Comparison of ENCODE assay signal across 15 cellular contexts in genomic region chr6:128239898-128240509, GRCh38.
A peak's percentile ranks its signal among the peaks of the same experiment; 100 is the strongest.
DNase-seq lines count a peak whose midpoint lies in the region; ATAC-seq and TF ChIP-seq lines count a peak whose summit lies in the region.
"Had no signal": no experiment of that assay in that cellular context is flagged by ENCODE, and none has a peak within 500 bp of the region (broad histone marks: within the 10 kb centered on the region; RNA-seq: fewer than 3 reads in every experiment).

No MANE protein-coding gene starts in this region.

- no peaks in the 10 kb centered on the region for H3K27me3 Mint-ChIP-seq in chondrocyte (ENCODE audit: low read depth)
- no peaks in the 10 kb centered on the region for H3K27me3 Mint-ChIP-seq in activated T-cell treated with anti-CD3 and anti-CD28 coated beads, Interleukin-2, amount 50 U/mL, for 72 hours (ENCODE audit: low read depth)
- H3K27me3 Mint-ChIP-seq: natural killer cell treated with Interleukin-12 subunit alpha and Interleukin-12 subunit beta and Interleukin-15 and Interleukin-18, amount 100 ng/mL, for 72 hours had no signal

- peaks cover 0 to 5% (median 0%) of the 10 kb centered on the region in 3 donors for H3K4me1 ChIP-seq in esophagus squamous epithelium
- peaks cover 0 to 17% (median 7%) of the 10 kb centered on the region in 4 donors for H3K4me1 ChIP-seq in esophagus muscularis mucosa

- no peak overlapping the region for H3K4me3 ChIP-seq in esophagus squamous epithelium
- no peak overlapping the region for H3K4me3 ChIP-seq in esophagus muscularis mucosa

- TF ChIP-seq CTCF in chondrocyte (IDR thresholded peaks at IDR 0.05), result no peak
- no peak for TF ChIP-seq CTCF in esophagus squamous epithelium (IDR thresholded peaks at IDR 0.05)
- no peak for TF ChIP-seq CTCF in esophagus muscularis mucosa (IDR thresholded peaks at IDR 0.05)

- H3K27me3 ChIP-seq in esophagus squamous epithelium (no peaks in the 10 kb centered on the region), esophagus muscularis mucosa (no peaks in the 10 kb centered on the region)

- TF ChIP-seq POLR2A in esophagus squamous epithelium (IDR thresholded peaks at IDR 0.05) (no peak), esophagus muscularis mucosa (IDR thresholded peaks at IDR 0.05; ENCODE audit: low read depth) (no peak)

- H3K27ac ChIP-seq in esophagus squamous epithelium (no peak overlapping the region), esophagus muscularis mucosa (replicated peaks in 1 of 4) (no peak overlapping the region)

- H3K4me3 Mint-ChIP-seq in chondrocyte (ENCODE audit: unreplicated experiment), result no peak overlapping the region
- peak overlapping the region in 1 of 2 donors; percentile 31 for H3K4me3 Mint-ChIP-seq in activated T-cell treated with anti-CD3 and anti-CD28 coated beads, Interleukin-2, amount 50 U/mL, for 72 hours
- H3K4me3 Mint-ChIP-seq: natural killer cell treated with Interleukin-12 subunit alpha and Interleukin-12 subunit beta and Interleukin-15 and Interleukin-18, amount 100 ng/mL, for 72 hours; T-helper 2 cell treated with Interferon-gamma antibody and Interleukin-4, amounts not matched to agents 5 μg/mL and 100 μg/mL, for 36 hours had no signal

- WGBS in esophagus squamous epithelium, 2 donors, result 63 to 83% methylated on average over 5 of the region's 5 CpGs
- WGBS in esophagus muscularis mucosa, result 78% methylated on average over 5 of the region's 5 CpGs

- no peak for DNase-seq in chondrocyte (ENCODE audit: low spot score)
- DNase-seq in activated T-cell treated with anti-CD3 and anti-CD28 coated beads, Interleukin-2, amount 50 U/mL, for 72 hours, result no peak
- no peak for DNase-seq in esophagus squamous epithelium (lab: John Stamatoyannopoulos, UW)
- no peak for DNase-seq in esophagus muscularis mucosa (ENCODE audit: extremely low spot score)
- no peak for DNase-seq in DMS53 (lab: John Stamatoyannopoulos, UW)
- DNase-seq: activated T-cell treated with anti-CD3 and anti-CD28 coated beads, Interleukin-2, amount 50 U/mL, for 48 hours; Caco-2; cortex of kidney; stimulated activated CD4-positive, alpha-beta T cell treated with anti-CD3 and anti-CD28 coated beads, Interleukin-2, amount 100 ng/mL, for 24 hours; trophoblast cell had no signal

- intact Hi-C loops in esophagus squamous epithelium (cut with DNase I), result no loop called here
- intact Hi-C loops in esophagus muscularis mucosa (cut with DNase I), result no loop called here

- no peak for TF ChIP-seq EP300 in esophagus muscularis mucosa (IDR thresholded peaks at IDR 0.05)

- peaks cover 47% of the 10 kb centered on the region for H3K4me1 Mint-ChIP-seq in chondrocyte (ENCODE audit: low read depth)
- H3K4me1 Mint-ChIP-seq in activated T-cell treated with anti-CD3 and anti-CD28 coated beads, Interleukin-2, amount 50 U/mL, for 72 hours (ENCODE audit: low read depth), result peaks cover 18% of the 10 kb centered on the region

- H3K36me3 ChIP-seq in esophagus squamous epithelium (peaks cover 0 to 6% (median 0%) of the 10 kb centered on the region in 3 donors), esophagus muscularis mucosa (no peaks in the 10 kb centered on the region)

- H3K9me3 ChIP-seq in esophagus squamous epithelium (no peaks in the 10 kb centered on the region), esophagus muscularis mucosa (no peaks in the 10 kb centered on the region)
- H3K9me3 ChIP-seq: Caco-2 had no signal

- H3K9me3 Mint-ChIP-seq in chondrocyte (ENCODE audit: low read depth), result no peaks in the 10 kb centered on the region
- H3K9me3 Mint-ChIP-seq in activated T-cell treated with anti-CD3 and anti-CD28 coated beads, Interleukin-2, amount 50 U/mL, for 72 hours, result no peaks in the 10 kb centered on the region
- H3K9me3 Mint-ChIP-seq: natural killer cell treated with Interleukin-12 subunit alpha and Interleukin-12 subunit beta and Interleukin-15 and Interleukin-18, amount 100 ng/mL, for 72 hours; T-helper 2 cell treated with Interferon-gamma antibody and Interleukin-4, amounts not matched to agents 5 μg/mL and 100 μg/mL, for 36 hours had no signal

- H3K27ac Mint-ChIP-seq in chondrocyte (ENCODE audit: unreplicated experiment), result peak overlapping the region; percentile 24
- no peak overlapping the region for H3K27ac Mint-ChIP-seq in activated T-cell treated with anti-CD3 and anti-CD28 coated beads, Interleukin-2, amount 50 U/mL, for 72 hours
- H3K27ac Mint-ChIP-seq: natural killer cell treated with Interleukin-12 subunit alpha and Interleukin-12 subunit beta and Interleukin-15 and Interleukin-18, amount 100 ng/mL, for 72 hours; T-helper 2 cell treated with Interferon-gamma antibody and Interleukin-4, amounts not matched to agents 5 μg/mL and 100 μg/mL, for 36 hours had no signal

- no peaks in the 10 kb centered on the region for H3K36me3 Mint-ChIP-seq in chondrocyte (ENCODE audit: low read depth)
- no peaks in the 10 kb centered on the region for H3K36me3 Mint-ChIP-seq in activated T-cell treated with anti-CD3 and anti-CD28 coated beads, Interleukin-2, amount 50 U/mL, for 72 hours (ENCODE audit: insufficient read depth in 2 of 2)
- H3K36me3 Mint-ChIP-seq: natural killer cell treated with Interleukin-12 subunit alpha and Interleukin-12 subunit beta and Interleukin-15 and Interleukin-18, amount 100 ng/mL, for 72 hours had no signal

- ATAC-seq in GM18499 (IDR thresholded peaks at IDR 0.05; ENCODE audit: insufficient read depth, unreplicated experiment), result peak; percentile 68
- peak; percentile 69 for ATAC-seq in GM21367 (IDR thresholded peaks at IDR 0.05; ENCODE audit: unreplicated experiment)
- peak; percentile 58 for ATAC-seq in HG03135 (IDR thresholded peaks at IDR 0.05; ENCODE audit: unreplicated experiment)
- no peak for ATAC-seq in activated T-cell treated with anti-CD3 and anti-CD28 coated beads, Interleukin-2, amount 50 U/mL, for 72 hours (replicated peaks in 1 of 2)
- ATAC-seq: natural killer cell treated with Interleukin-12 subunit alpha and Interleukin-12 subunit beta and Interleukin-15 and Interleukin-18, amount 100 ng/mL, for 72 hours had no signal

Comparison
In these comparisons a context has a peak if more than half of its experiments do, and no peak if none do; other contexts are left out.
1. ATAC-seq: peak in GM18499 (single experiment), GM21367 (single experiment) and HG03135 (single experiment); none in activated T-cell treated with anti-CD3 and anti-CD28 coated beads, Interleukin-2, amount 50 U/mL, for 72 hours (0 of 2).